In genomic region chr10:88095778-88096452, GRCh38 we compare ENCODE assay signal across 2 cellular contexts.
TF ChIP-seq lines count a peak whose summit lies in the region.

No MANE protein-coding gene starts in this region.

TF ChIP-seq in IMR-90, 13 proteins besides CTCF, POLR2A, EP300 and RAD21 (continued from another document):
- no peak for TF ChIP-seq MXI1 (IDR thresholded peaks at IDR 0.05; ENCODE audit: borderline replicate concordance, low read depth, low read length)
- TF ChIP-seq MAFK (IDR thresholded peaks at IDR 0.05; ENCODE audit: low read depth, low read length) = no peak
- TF ChIP-seq NFE2L2 (IDR thresholded peaks at IDR 0.05; ENCODE audit: low read depth, low read length) = no peak
- no peak for TF ChIP-seq ELK1 (IDR thresholded peaks at IDR 0.05; ENCODE audit: borderline replicate concordance, low read depth, low read length)
- TF ChIP-seq RFX5 (IDR thresholded peaks at IDR 0.05; ENCODE audit: low read depth, low read length) = no peak
- TF ChIP-seq BHLHE40 (IDR thresholded peaks at IDR 0.05; ENCODE audit: low read depth, low read length) = no peak

TF ChIP-seq in liver, 16 proteins besides CTCF, POLR2A, EP300 and RAD21 (continued from another document):
- peak; percentile 65 for TF ChIP-seq REST (IDR thresholded peaks at IDR 0.05)
- TF ChIP-seq ATF3 (IDR thresholded peaks at IDR 0.05) = no peak
- TF ChIP-seq, protein P1, sequence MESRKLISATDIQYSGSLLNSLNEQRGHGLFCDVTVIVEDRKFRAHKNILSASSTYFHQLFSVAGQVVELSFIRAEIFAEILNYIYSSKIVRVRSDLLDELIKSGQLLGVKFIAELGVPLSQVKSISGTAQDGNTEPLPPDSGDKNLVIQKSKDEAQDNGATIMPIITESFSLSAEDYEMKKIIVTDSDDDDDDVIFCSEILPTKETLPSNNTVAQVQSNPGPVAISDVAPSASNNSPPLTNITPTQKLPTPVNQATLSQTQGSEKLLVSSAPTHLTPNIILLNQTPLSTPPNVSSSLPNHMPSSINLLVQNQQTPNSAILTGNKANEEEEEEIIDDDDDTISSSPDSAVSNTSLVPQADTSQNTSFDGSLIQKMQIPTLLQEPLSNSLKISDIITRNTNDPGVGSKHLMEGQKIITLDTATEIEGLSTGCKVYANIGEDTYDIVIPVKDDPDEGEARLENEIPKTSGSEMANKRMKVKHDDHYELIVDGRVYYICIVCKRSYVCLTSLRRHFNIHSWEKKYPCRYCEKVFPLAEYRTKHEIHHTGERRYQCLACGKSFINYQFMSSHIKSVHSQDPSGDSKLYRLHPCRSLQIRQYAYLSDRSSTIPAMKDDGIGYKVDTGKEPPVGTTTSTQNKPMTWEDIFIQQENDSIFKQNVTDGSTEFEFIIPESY (IDR thresholded peaks at IDR 0.05) = no peak
- TF ChIP-seq GABPA (IDR thresholded peaks at IDR 0.05 in 1 of 2, conservative IDR thresholded peaks at IDR 0.05 in 1 of 2) = no peak
- peak; percentile 20 to 61 for TF ChIP-seq JUND (IDR thresholded peaks at IDR 0.05)
- TF ChIP-seq SP1 (IDR thresholded peaks at IDR 0.05) = peak; percentile 93
- TF ChIP-seq RXRA (IDR thresholded peaks at IDR 0.05) = peak; percentile 66 to 68
- TF ChIP-seq MAX (IDR thresholded peaks at IDR 0.05) = peak; percentile 34
- TF ChIP-seq HNF4G (IDR thresholded peaks at IDR 0.05) = peak; percentile 87
- peak; percentile 65 for TF ChIP-seq FOXA2 (IDR thresholded peaks at IDR 0.05)
- no peak for TF ChIP-seq NR2F2 (IDR thresholded peaks at IDR 0.05)
- peak; percentile 31 for TF ChIP-seq TAF1 (conservative IDR thresholded peaks at IDR 0.05)
- peak in 1 of 2 donors; percentile 23 for TF ChIP-seq EGR1 (IDR thresholded peaks at IDR 0.05; ENCODE audit: low read depth in 2 of 2)
- TF ChIP-seq FOXA1 (IDR thresholded peaks at IDR 0.05) = peak; percentile 7
